Comparison of ENCODE assay signal across 15 cellular contexts in the genomic region with DNA sequence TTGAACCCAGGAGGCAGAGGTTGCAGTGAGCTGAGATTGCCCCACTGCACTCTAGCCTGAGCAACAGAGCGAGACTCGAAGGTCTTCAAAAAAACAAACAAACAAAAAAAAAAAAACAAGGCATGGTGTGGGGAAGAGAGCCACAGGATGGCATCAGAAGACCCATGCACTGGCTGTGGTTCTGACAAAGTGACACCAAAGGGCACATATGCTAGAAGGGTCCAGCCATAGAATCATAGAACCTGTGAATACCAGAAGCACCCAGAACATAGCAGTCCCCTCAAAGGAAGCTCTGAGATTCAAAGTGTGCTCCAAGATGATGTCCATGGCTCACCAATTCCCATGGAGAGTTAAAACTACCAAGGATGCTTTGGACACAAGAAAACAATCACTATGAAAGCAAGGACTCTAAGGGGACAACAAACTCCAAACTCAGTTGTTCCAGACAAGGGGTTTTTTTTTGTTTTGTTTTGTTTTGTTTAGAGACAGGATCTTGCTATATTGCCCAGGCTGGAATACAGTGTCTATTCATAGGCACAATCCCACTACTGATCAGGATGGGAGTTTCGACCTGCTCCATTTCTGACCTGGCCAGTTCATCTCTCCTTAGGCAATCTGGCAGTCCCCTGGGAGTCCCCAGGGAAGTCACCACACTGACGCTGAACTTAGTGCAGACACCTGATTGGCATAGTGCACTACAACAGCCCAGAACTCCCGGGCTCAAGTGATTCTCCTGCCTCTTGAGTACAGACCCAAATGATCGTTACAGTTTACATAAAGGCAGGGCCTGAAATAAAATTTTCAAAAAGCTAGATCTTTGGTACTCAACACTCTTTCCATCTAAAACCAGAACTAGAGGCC. TPM values are rescaled to one million over a fixed set of nuclear protein-coding genes. Genes with fewer than 3 reads are reported as not detected.
DNase-seq lines count a peak whose midpoint lies in the region; ATAC-seq and TF ChIP-seq lines count a peak whose summit lies in the region.
"Had no signal": no experiment of that assay in that cellular context is flagged by ENCODE, and none has a peak within 500 bp of the region (broad histone marks: within the 10 kb centered on the region; RNA-seq: fewer than 3 reads in every experiment).

No MANE protein-coding gene starts in this region.

- intact Hi-C loops in CD4-positive, alpha-beta memory T cell (cut with micrococcal nuclease), result no loop called here

- H3K36me3 Mint-ChIP-seq in CD4-positive, alpha-beta memory T cell, result peaks cover 10 to 12% of the 10 kb centered on the region in 2 donors
- peaks cover 0 to 7% (median 4%) of the 10 kb centered on the region in 3 donors for H3K36me3 Mint-ChIP-seq in immature natural killer cell
- H3K36me3 Mint-ChIP-seq: activated naive CD8-positive, alpha-beta T cell treated with anti-CD3 and anti-CD28 coated beads, Interleukin-2, amount 10 ng/mL, durations not matched to agents 7 days and 5 days had no signal

- no peaks in the 10 kb centered on the region for H3K27me3 Mint-ChIP-seq in CD4-positive, alpha-beta memory T cell
- peaks cover 0 to 6% (median 4%) of the 10 kb centered on the region in 3 donors for H3K27me3 Mint-ChIP-seq in immature natural killer cell (ENCODE audit: low read depth in 3 of 3)

- H3K9ac ChIP-seq in skeletal muscle tissue (ENCODE audit: low read depth in 1 of 3, low read length in 3 of 3), result no peak overlapping the region

- H3K4me1 ChIP-seq in CD4-positive, alpha-beta memory T cell (ENCODE audit: insufficient read depth, low read length), result peaks cover 28% of the 10 kb centered on the region
- H3K4me1 ChIP-seq in skeletal muscle tissue (ENCODE audit: control insufficient read depth in 3 of 3, insufficient read depth in 3 of 3, low read length in 3 of 3), result peaks cover 30 to 43% (median 32%) of the 10 kb centered on the region in 3 donors

- POLR2A ChIA-PET in CD4-positive, alpha-beta memory T cell (lab: Charles Lee; ENCODE audit: partially characterized antibody), result no interaction called here

- no peak overlapping the region for H3K4me3 Mint-ChIP-seq in CD4-positive, alpha-beta memory T cell
- peak overlapping the region; percentile 4 to 72 (median 58) for H3K4me3 Mint-ChIP-seq in immature natural killer cell
- H3K4me3 Mint-ChIP-seq: activated CD4-positive, alpha-beta T cell treated with anti-CD3 and anti-CD28 coated beads, Interleukin-2, amount 10 ng/mL, durations not matched to agents 24 days and 14 days; activated naive CD8-positive, alpha-beta T cell treated with anti-CD3 and anti-CD28 coated beads, Interleukin-2, amount 10 ng/mL, durations not matched to agents 7 days and 5 days; neural crest cell had no signal

- CTCF ChIA-PET in CD4-positive, alpha-beta memory T cell (lab: Charles Lee; ENCODE audit: partially characterized antibody), result interaction anchor here (1.2 to 1.4 kb wide), 2 partner anchors 10 to 18 kb away, joined by 3 read pairs; no protein-coding TSS in a partner anchor

- H3K9me3 ChIP-seq in CD4-positive, alpha-beta memory T cell (ENCODE audit: control insufficient read depth in 1 of 2, low read length in 2 of 2), result no peaks in the 10 kb centered on the region
- no peaks in the 10 kb centered on the region for H3K9me3 ChIP-seq in skeletal muscle tissue (ENCODE audit: control insufficient read depth in 3 of 3, low read length in 3 of 3)

- H3K27ac Mint-ChIP-seq in CD4-positive, alpha-beta memory T cell, result peak overlapping the region in 6 of 7 donors; percentile 24 to 75 (median 57)
- H3K27ac Mint-ChIP-seq in immature natural killer cell, result peak overlapping the region; percentile 68 to 89 (median 80)
- H3K27ac Mint-ChIP-seq: activated CD4-positive, alpha-beta T cell treated with anti-CD3 and anti-CD28 coated beads, Interleukin-2, amount 10 ng/mL, durations not matched to agents 24 days and 14 days; activated naive CD8-positive, alpha-beta T cell treated with anti-CD3 and anti-CD28 coated beads, Interleukin-2, amount 10 ng/mL, durations not matched to agents 7 days and 5 days had no signal

- H3K27ac ChIP-seq in CD4-positive, alpha-beta memory T cell (ENCODE audit: low read depth, low read length), result no peak overlapping the region
- H3K27ac ChIP-seq in VCaP (peak overlapping the region; percentile 78), skeletal muscle tissue (ENCODE audit: low read depth, low read length) (peak overlapping the region; percentile 55)

- peaks cover 0 to 5% (median 0%) of the 10 kb centered on the region in 8 donors for H3K9me3 Mint-ChIP-seq in CD4-positive, alpha-beta memory T cell
- no peaks in the 10 kb centered on the region for H3K9me3 Mint-ChIP-seq in immature natural killer cell
- H3K9me3 Mint-ChIP-seq: activated CD4-positive, alpha-beta T cell treated with anti-CD3 and anti-CD28 coated beads, Interleukin-2, amount 10 ng/mL, durations not matched to agents 24 days and 14 days; activated naive CD8-positive, alpha-beta T cell treated with anti-CD3 and anti-CD28 coated beads, Interleukin-2, amount 10 ng/mL, durations not matched to agents 7 days and 5 days; neural crest cell had no signal

- no peaks in the 10 kb centered on the region for H3K27me3 ChIP-seq in CD4-positive, alpha-beta memory T cell (ENCODE audit: insufficient read depth, low read length)
- H3K27me3 ChIP-seq in skeletal muscle tissue (ENCODE audit: control insufficient read depth in 3 of 3, insufficient read depth in 3 of 3, low read length in 3 of 3), result no peaks in the 10 kb centered on the region

- no peaks in the 10 kb centered on the region for H3K36me3 ChIP-seq in CD4-positive, alpha-beta memory T cell (ENCODE audit: insufficient read depth, low read length)
- no peaks in the 10 kb centered on the region for H3K36me3 ChIP-seq in skeletal muscle tissue (ENCODE audit: control insufficient read depth in 3 of 3, insufficient read depth in 3 of 3, low read length in 3 of 3)

- H3K4me1 Mint-ChIP-seq in CD4-positive, alpha-beta memory T cell, result peaks cover 28 to 78% (median 42%) of the 10 kb centered on the region in 4 donors
- H3K4me1 Mint-ChIP-seq in immature natural killer cell, result peaks cover 89 to 93% of the 10 kb centered on the region in 2 donors

- ATAC-seq in GM19452 (IDR thresholded peaks at IDR 0.05; ENCODE audit: unreplicated experiment), result no peak

- no peak for TF ChIP-seq CTCF in VCaP (conservative IDR thresholded peaks at IDR 0.05)

- DNase-seq in CD4-positive, alpha-beta memory T cell, result no peak
- DNase-seq in immature natural killer cell (no peak), ecto neural progenitor cell (ENCODE audit: low spot score) (no peak), DMS 273 treated with DMSO at 0.1 percent for 48 hours (lab: John Stamatoyannopoulos, UW) (no peak), NCI-H1092 treated with DMSO at 0.1 percent for 48 hours (lab: John Stamatoyannopoulos, UW) (no peak)
- DNase-seq: activated CD4-positive, alpha-beta T cell treated with anti-CD3 and anti-CD28 coated beads, Interleukin-2, amount 10 ng/mL, durations not matched to agents 24 days and 14 days; activated naive CD8-positive, alpha-beta T cell treated with anti-CD3 and anti-CD28 coated beads, Interleukin-2, amount 10 ng/mL, durations not matched to agents 7 days and 5 days; H7; NCI-H1105; stimulated activated CD4-positive, alpha-beta T cell treated with anti-CD3 and anti-CD28 coated beads, Interleukin-4, amount 100 ng/mL, for 4 hours; T-helper 9 cell had no signal

- H3K4me3 ChIP-seq in CD4-positive, alpha-beta memory T cell (ENCODE audit: low read length in 2 of 2), result no peak overlapping the region
- no peak overlapping the region for H3K4me3 ChIP-seq in skeletal muscle tissue (ENCODE audit: low read length in 3 of 3)

RNA-seq across cellular contexts. Expression of a gene that starts 56.4 kb away (rescaled TPM):
- 10 to 100 TPM; 44.4 to 47.3 TPM for total RNA-seq in CD4-positive, alpha-beta memory T cell
- 10 to 100 TPM; 34.5 to 40.2 TPM for polyA plus RNA-seq in CD4-positive, alpha-beta memory T cell
- polyA plus RNA-seq in immature natural killer cell, result 100 to 1,000 TPM; 141 to 245 (median 183) TPM
- 54.3 TPM for total RNA-seq in skeletal muscle tissue

Comparison
In these comparisons a context has a peak if more than half of its experiments do, and no peak if none do; other contexts are left out.
1. H3K4me3 Mint-ChIP-seq: peak in immature natural killer cell (5 of 5); none in CD4-positive, alpha-beta memory T cell (0 of 8).